1 cellular context compared by ENCODE assay signal in genomic region chr17:59762826-59763374, GRCh38.
TF ChIP-seq lines count a peak whose summit lies in the region.

No MANE protein-coding gene starts in this region.

TF ChIP-seq in GM12878, 131 proteins besides CTCF, POLR2A, EP300 and RAD21:
- TF ChIP-seq E2F4 (IDR thresholded peaks at IDR 0.05; ENCODE audit: low read depth, low read length), result no peak
- no peak for TF ChIP-seq NFIC (IDR thresholded peaks at IDR 0.05; ENCODE audit: low read depth, low read length)
- no peak for TF ChIP-seq ELK1 (IDR thresholded peaks at IDR 0.05; ENCODE audit: low read depth, low read length)
- TF ChIP-seq MEF2B (IDR thresholded peaks at IDR 0.05; ENCODE audit: partially characterized antibody, poor library complexity, severe bottlenecking), result no peak
- no peak for TF ChIP-seq BMI1 (IDR thresholded peaks at IDR 0.05; ENCODE audit: borderline replicate concordance)
- no peak for TF ChIP-seq ZNF687 (IDR thresholded peaks at IDR 0.05)
- no peak for TF ChIP-seq ZNF622 (IDR thresholded peaks at IDR 0.05)
